ENCODE assay signal across 13 cellular contexts in the genomic region with DNA sequence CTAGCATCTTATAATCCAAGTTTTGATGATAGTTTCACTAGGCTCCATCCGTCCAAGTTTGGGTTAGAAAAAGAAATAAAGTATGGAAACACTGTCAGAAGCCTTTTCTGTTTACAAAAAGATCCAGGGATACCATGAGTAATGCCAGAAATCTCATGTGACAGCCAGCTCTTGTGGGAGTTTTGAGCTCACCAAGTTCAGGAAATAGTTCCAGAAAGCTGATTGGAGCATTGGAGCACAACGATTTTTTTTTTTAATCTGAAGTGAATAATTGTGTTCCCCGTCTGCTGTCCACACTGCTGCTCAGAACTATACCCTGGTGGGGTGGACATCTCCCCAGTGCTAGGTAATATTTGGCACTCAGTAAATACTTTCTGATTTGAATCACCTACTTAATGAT.
A peak's percentile ranks its signal among the peaks of the same experiment; 100 is the strongest.
DNase-seq lines count a peak whose midpoint lies in the region; ATAC-seq, FAIRE-seq and TF ChIP-seq lines count a peak whose summit lies in the region.
"Had no signal": no experiment of that assay in that cellular context is flagged by ENCODE, and none has a peak within 500 bp of the region (broad histone marks: within the 10 kb centered on the region; RNA-seq: fewer than 3 reads in every experiment).

No MANE protein-coding gene starts in this region.

- no peaks in the 10 kb centered on the region for H3K27me3 ChIP-seq in thoracic aorta (replicated peaks; ENCODE audit: insufficient read depth)
- no peaks in the 10 kb centered on the region for H3K27me3 ChIP-seq in CD8-positive, alpha-beta T cell (ENCODE audit: insufficient read depth, low read length)

- intact Hi-C loops in CD8-positive, alpha-beta T cell (cut with DNase I, micrococcal nuclease), result no loop called here

- no peak overlapping the region for H3K27ac Mint-ChIP-seq in CD8-positive, alpha-beta T cell
- H3K27ac Mint-ChIP-seq: IgD-negative memory B cell, type B pancreatic cell had no signal

- H3K4me3 Mint-ChIP-seq in CD8-positive, alpha-beta T cell, result no peak overlapping the region
- H3K4me3 Mint-ChIP-seq: IgD-negative memory B cell, type B pancreatic cell had no signal

- POLR2A ChIA-PET in CD8-positive, alpha-beta T cell (lab: Charles Lee), result no interaction called here

- H3K4me1 Mint-ChIP-seq in CD8-positive, alpha-beta T cell (ENCODE audit: low read depth), result no peaks in the 10 kb centered on the region

- FAIRE-seq in endometrium (lab: Jason Lieb, UNC), result peak; percentile 81

- peak; percentile 87 for DNase-seq in LHCN-M2 (ENCODE audit: low read depth)
- peak; percentile 63 to 83 for DNase-seq in lung microvascular endothelial cell (ENCODE audit: low read depth in 2 of 2)
- DNase-seq in thoracic aorta (ENCODE audit: low spot score), result no peak
- DNase-seq in NCI-H1694 (lab: John Stamatoyannopoulos, UW), result no peak
- DNase-seq in NCI-H146 treated with DMSO at 0.1 percent for 48 hours (lab: John Stamatoyannopoulos, UW; ENCODE audit: unreplicated experiment), result no peak
- DNase-seq in CD8-positive, alpha-beta T cell, result no peak
- DNase-seq: activated CD4-positive, alpha-beta T cell treated with anti-CD3 and anti-CD28 coated beads for 48 hours had no signal

- peak overlapping the region; percentile 22 to 62 for H3K27ac ChIP-seq in thoracic aorta
- no peak overlapping the region for H3K27ac ChIP-seq in CD8-positive, alpha-beta T cell (ENCODE audit: low read depth, low read length)
- H3K27ac ChIP-seq: parathyroid adenoma had no signal

- no peaks in the 10 kb centered on the region for H3K36me3 Mint-ChIP-seq in CD8-positive, alpha-beta T cell
- H3K36me3 Mint-ChIP-seq: IgD-negative memory B cell, type B pancreatic cell had no signal

- TF ChIP-seq CTCF in thoracic aorta (IDR thresholded peaks at IDR 0.05), result no peak
- no peak for TF ChIP-seq CTCF in CD8-positive, alpha-beta T cell (IDR thresholded peaks at IDR 0.05)

- CTCF ChIA-PET in CD8-positive, alpha-beta T cell (lab: Charles Lee), result interaction anchor here (1.7 kb wide), 1 partner anchor 1084 kb away, joined by 4 read pairs; no protein-coding TSS in a partner anchor

- peak; percentile 40 for ATAC-seq in thoracic aorta (ENCODE audit: insufficient number of reproducible peaks, low FRiP score, low read depth)
- no peak for ATAC-seq in GM18498 (IDR thresholded peaks at IDR 0.05; ENCODE audit: unreplicated experiment)
- no peak for ATAC-seq in CD8-positive, alpha-beta T cell

- no peaks in the 10 kb centered on the region for H3K9me3 Mint-ChIP-seq in CD8-positive, alpha-beta T cell
- H3K9me3 Mint-ChIP-seq: type B pancreatic cell had no signal

- H3K27me3 Mint-ChIP-seq in CD8-positive, alpha-beta T cell (ENCODE audit: low read depth), result no peaks in the 10 kb centered on the region
- H3K27me3 Mint-ChIP-seq: IgD-negative memory B cell, type B pancreatic cell had no signal

- peaks cover 24 to 63% of the 10 kb centered on the region in 2 donors for H3K4me1 ChIP-seq in thoracic aorta (ENCODE audit: control insufficient read depth in 1 of 2, low read depth in 2 of 2)
- no peaks in the 10 kb centered on the region for H3K4me1 ChIP-seq in CD8-positive, alpha-beta T cell (ENCODE audit: insufficient read depth, low read length)
- H3K4me1 ChIP-seq: parathyroid adenoma had no signal

- H3K9me3 ChIP-seq in thoracic aorta, result no peaks in the 10 kb centered on the region
- H3K9me3 ChIP-seq in CD8-positive, alpha-beta T cell (ENCODE audit: low read length), result no peaks in the 10 kb centered on the region
- H3K9me3 ChIP-seq: HAP-1 had no signal

- no peaks in the 10 kb centered on the region for H3K36me3 ChIP-seq in thoracic aorta
- H3K36me3 ChIP-seq in CD8-positive, alpha-beta T cell (ENCODE audit: insufficient read depth, low read length), result no peaks in the 10 kb centered on the region
- H3K36me3 ChIP-seq: HAP-1 had no signal

- H3K4me3 ChIP-seq in thoracic aorta, result peak overlapping the region; percentile 22
- no peak overlapping the region for H3K4me3 ChIP-seq in CD8-positive, alpha-beta T cell (ENCODE audit: low read depth, low read length)
- H3K4me3 ChIP-seq: HAP-1 had no signal

Comparison
In these comparisons a context has a peak if more than half of its experiments do, and no peak if none do; other contexts are left out.
1. DNase-seq: peak in LHCN-M2 (single experiment) and lung microvascular endothelial cell (2 of 2); none in thoracic aorta (single experiment), NCI-H1694 (single experiment), NCI-H146 treated with DMSO at 0.1 percent for 48 hours (single experiment) and CD8-positive, alpha-beta T cell (0 of 7).